Comparison of ENCODE assay signal across 25 cellular contexts in the genomic region with DNA sequence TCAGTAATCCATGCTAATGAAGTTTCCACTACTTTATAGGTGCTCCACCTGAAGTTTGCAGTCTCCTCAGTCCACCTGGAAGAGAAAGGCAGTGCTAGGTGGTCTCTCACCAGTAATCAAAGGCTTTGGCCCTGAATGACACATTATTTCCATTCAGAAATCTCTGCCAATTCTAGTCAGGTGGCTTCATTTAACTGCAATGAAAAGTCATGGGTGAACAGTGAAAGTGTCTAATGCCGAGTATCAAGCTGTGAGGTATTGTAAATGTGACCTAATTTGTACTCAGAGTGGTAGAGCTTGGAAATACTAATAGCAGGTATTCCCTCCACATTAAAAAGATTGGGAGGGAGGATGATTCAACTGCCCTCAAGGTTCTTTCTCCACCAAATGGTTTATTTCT.
"Had no signal": no experiment of that assay in that cellular context is flagged by ENCODE, and none has a peak within 500 bp of the region (broad histone marks: within the 10 kb centered on the region; RNA-seq: fewer than 3 reads in every experiment).

No MANE protein-coding gene starts in this region.

- DNase-seq: activated B cell treated with CpG ODN at 0.5 μM for 24 hours; activated CD4-positive, alpha-beta T cell treated with anti-CD3 and anti-CD28 coated beads, Interleukin-2, amount 50 U/mL, for 1 hour; activated CD8-positive, alpha-beta T cell treated with anti-CD3 and anti-CD28 coated beads for 36 hours; activated effector memory CD4-positive, alpha-beta T cell treated with Interleukin-2 at 50 U/mL for 16 hours; activated naive CD4-positive, alpha-beta T cell treated with Interleukin-2 at 50 U/mL for 16 hours; activated T-cell treated with anti-CD3 and anti-CD28 coated beads, Interleukin-2, amount 50 U/mL, for 72 hours; anterior cingulate cortex; endodermal cell; foreskin fibroblast; heart left ventricle; hypothalamus; midbrain; naive thymus-derived CD4-positive, alpha-beta T cell; ovary; right lobe of liver; stimulated activated CD4-positive, alpha-beta T cell treated with anti-CD3 and anti-CD28 coated beads, Interleukin-2, amount 100 ng/mL, for 48 hours; stimulated activated naive CD4-positive, alpha-beta T cell treated with Interleukin-2 at 50 U/mL for 16 hours; testis; transverse colon had no signal

- ATAC-seq: activated CD8-positive, alpha-beta T cell treated with anti-CD3 and anti-CD28 coated beads for 36 hours; activated T-cell treated with anti-CD3 and anti-CD28 coated beads, Interleukin-2, amount 50 U/mL, for 72 hours; esophagus mucosa; heart left ventricle; naive thymus-derived CD4-positive, alpha-beta T cell; right lobe of liver had no signal

- H3K36me3 ChIP-seq: heart left ventricle, ovary, right lobe of liver, transverse colon had no signal

- H3K9me3 Mint-ChIP-seq: activated T-cell treated with anti-CD3 and anti-CD28 coated beads, Interleukin-2, amount 50 U/mL, for 72 hours; dendritic cell treated with granulocyte-macrophage colony-stimulating factor and Interleukin-4, amounts not matched to agents 40 ng/mL and 50 ng/mL, for 4 days; endodermal cell; memory B cell had no signal

- H3K4me1 ChIP-seq: heart left ventricle, right lobe of liver, testis, transverse colon had no signal

- H3K27me3 ChIP-seq: heart left ventricle, ovary, right lobe of liver, testis, transverse colon had no signal

- H3K9me3 ChIP-seq: heart left ventricle, ovary, right lobe of liver, testis, transverse colon had no signal

- H3K4me3 Mint-ChIP-seq: activated B cell treated with CpG ODN at 0.5 μM for 24 hours; activated CD8-positive, alpha-beta T cell treated with anti-CD3 and anti-CD28 coated beads for 36 hours; activated naive CD8-positive, alpha-beta T cell; activated T-cell treated with anti-CD3 and anti-CD28 coated beads, Interleukin-2, amount 50 U/mL, for 72 hours; central memory CD8-positive, alpha-beta T cell; dendritic cell treated with granulocyte-macrophage colony-stimulating factor and Interleukin-4, amounts not matched to agents 40 ng/mL and 50 ng/mL, for 4 days; endodermal cell; memory B cell; naive thymus-derived CD4-positive, alpha-beta T cell had no signal

- H3K27me3 Mint-ChIP-seq: activated B cell treated with CpG ODN at 0.5 μM for 24 hours; activated CD8-positive, alpha-beta T cell treated with anti-CD3 and anti-CD28 coated beads for 36 hours; activated naive CD8-positive, alpha-beta T cell; central memory CD8-positive, alpha-beta T cell; dendritic cell treated with granulocyte-macrophage colony-stimulating factor and Interleukin-4, amounts not matched to agents 40 ng/mL and 50 ng/mL, for 4 days; memory B cell; naive thymus-derived CD4-positive, alpha-beta T cell; progenitor cell of endocrine pancreas had no signal

- H3K27ac Mint-ChIP-seq: activated B cell treated with CpG ODN at 0.5 μM for 24 hours; activated CD8-positive, alpha-beta T cell treated with anti-CD3 and anti-CD28 coated beads for 36 hours; activated naive CD8-positive, alpha-beta T cell; activated T-cell treated with anti-CD3 and anti-CD28 coated beads, Interleukin-2, amount 50 U/mL, for 72 hours; dendritic cell treated with granulocyte-macrophage colony-stimulating factor and Interleukin-4, amounts not matched to agents 40 ng/mL and 50 ng/mL, for 4 days; endodermal cell; memory B cell; naive thymus-derived CD4-positive, alpha-beta T cell; progenitor cell of endocrine pancreas had no signal

- H3K4me1 Mint-ChIP-seq: activated B cell treated with CpG ODN at 0.5 μM for 24 hours; central memory CD8-positive, alpha-beta T cell; endodermal cell; memory B cell; naive thymus-derived CD4-positive, alpha-beta T cell had no signal

- H3K27ac ChIP-seq: heart left ventricle, ovary, right lobe of liver, testis, transverse colon had no signal

- H3K4me3 ChIP-seq: heart left ventricle, ovary, right lobe of liver, testis, transverse colon had no signal
